ENCODE assay signal across 21 cellular contexts in genomic region chr7:67854236-67854635, GRCh38.
DNase-seq lines count a peak whose midpoint lies in the region; ATAC-seq and TF ChIP-seq lines count a peak whose summit lies in the region.
"Had no signal": no experiment of that assay in that cellular context is flagged by ENCODE, and none has a peak within 500 bp of the region (broad histone marks: within the 10 kb centered on the region; RNA-seq: fewer than 3 reads in every experiment).

No MANE protein-coding gene starts in this region.

- DNase-seq in BE2C (no peak), NCI-H1694 treated with DMSO at 0.1 percent for 48 hours (lab: John Stamatoyannopoulos, UW) (peak; percentile 87), cerebellar cortex (ENCODE audit: low spot score) (peak; percentile 66), nephron progenitor cell (no peak), upper lobe of left lung (no peak), immature natural killer cell (no peak), amniotic stem cell (lab: John Stamatoyannopoulos, UW) (no peak)
- DNase-seq in activated CD8-positive, alpha-beta memory T cell treated with anti-CD3 and anti-CD28 coated beads, Interleukin-2, amount 10 ng/mL, durations not matched to agents 7 days and 5 days = no peak
- DNase-seq: activated naive CD8-positive, alpha-beta T cell treated with anti-CD3 and anti-CD28 coated beads, Interleukin-2, amount 50 U/mL, for 24 hours; AML-193; Caco-2; central memory CD4-positive, alpha-beta T cell; effector CD8-positive, alpha-beta T cell; left ventricle myocardium inferior; NCI-H345; stimulated activated CD4-positive, alpha-beta T cell treated with anti-CD3 and anti-CD28 coated beads, Interleukin-4, amount 100 ng/mL, for 24 hours; testis had no signal

- TF ChIP-seq CTCF in BE2C (IDR thresholded peaks at IDR 0.05; ENCODE audit: low read depth, low read length) (no peak), nephron progenitor cell (IDR thresholded peaks at IDR 0.05) (no peak), upper lobe of left lung (IDR thresholded peaks at IDR 0.05) (no peak)

- H3K27me3 Mint-ChIP-seq in nephron progenitor cell (ENCODE audit: low read depth, poor library complexity) = peaks cover 23% of the 10 kb centered on the region
- no peaks in the 10 kb centered on the region for H3K27me3 Mint-ChIP-seq in activated CD8-positive, alpha-beta memory T cell treated with anti-CD3 and anti-CD28 coated beads, Interleukin-2, amount 10 ng/mL, durations not matched to agents 7 days and 5 days
- peaks cover 0 to 3% (median 0%) of the 10 kb centered on the region in 3 donors for H3K27me3 Mint-ChIP-seq in immature natural killer cell (ENCODE audit: low read depth in 3 of 3)
- H3K27me3 Mint-ChIP-seq: activated naive CD8-positive, alpha-beta T cell treated with anti-CD3 and anti-CD28 coated beads, Interleukin-2, amount 50 U/mL, for 24 hours had no signal

- ATAC-seq in upper lobe of left lung (ENCODE audit: low FRiP score in 2 of 2) = no peak
- ATAC-seq in activated CD8-positive, alpha-beta memory T cell treated with anti-CD3 and anti-CD28 coated beads, Interleukin-2, amount 10 ng/mL, durations not matched to agents 7 days and 5 days = no peak
- ATAC-seq: activated CD4-positive, CD25-positive, alpha-beta regulatory T cell treated with anti-CD3 and anti-CD28 coated beads, Interleukin-2, amount 50 U/mL, for 24 hours; activated naive CD8-positive, alpha-beta T cell treated with anti-CD3 and anti-CD28 coated beads, Interleukin-2, amount 50 U/mL, for 24 hours; HCT116 had no signal

- H3K36me3 ChIP-seq in BE2C = no peaks in the 10 kb centered on the region
- no peaks in the 10 kb centered on the region for H3K36me3 ChIP-seq in upper lobe of left lung
- H3K36me3 ChIP-seq: left ventricle myocardium inferior had no signal

- H3K27ac Mint-ChIP-seq in nephron progenitor cell (peak overlapping the region; percentile 27), immature natural killer cell (no peak overlapping the region)
- H3K27ac Mint-ChIP-seq in activated CD8-positive, alpha-beta memory T cell treated with anti-CD3 and anti-CD28 coated beads, Interleukin-2, amount 10 ng/mL, durations not matched to agents 7 days and 5 days = no peak overlapping the region
- H3K27ac Mint-ChIP-seq: activated naive CD8-positive, alpha-beta T cell treated with anti-CD3 and anti-CD28 coated beads, Interleukin-2, amount 50 U/mL, for 24 hours; activated T-helper 2 cell treated with anti-CD3 and anti-CD28 coated beads, Interferon-gamma antibody, Interleukin-2, Interleukin-4, amounts not matched to agents 10 μg/mL and 5 μg/mL and 100 μg/mL, durations not matched to agents 14 hours and 24 hours and 36 hours had no signal

- TF ChIP-seq POLR2A in upper lobe of left lung (IDR thresholded peaks at IDR 0.05) = no peak

- 82 to 84% methylated on average over 11 of the region's 11 CpGs for WGBS in upper lobe of left lung, 2 donors

- peak overlapping the region; percentile 28 for H3K4me3 ChIP-seq in BE2C (ENCODE audit: low read depth, low read length)
- H3K4me3 ChIP-seq in upper lobe of left lung = no peak overlapping the region
- H3K4me3 ChIP-seq: left ventricle myocardium inferior, skin epidermis, testis had no signal

- H3K4me1 ChIP-seq in BE2C (no peaks in the 10 kb centered on the region), upper lobe of left lung (no peaks in the 10 kb centered on the region)
- H3K4me1 ChIP-seq: Caco-2, left ventricle myocardium inferior, testis had no signal

- CTCF ChIA-PET in activated CD8-positive, alpha-beta memory T cell treated with anti-CD3 and anti-CD28 coated beads, Interleukin-2, amount 10 ng/mL, durations not matched to agents 7 days and 5 days (lab: Charles Lee) = no interaction called here

- H3K27ac ChIP-seq in upper lobe of left lung = no peak overlapping the region
- H3K27ac ChIP-seq: left ventricle myocardium inferior, skin epidermis, testis had no signal

- H3K36me3 Mint-ChIP-seq in nephron progenitor cell (ENCODE audit: low read depth) (no peaks in the 10 kb centered on the region), immature natural killer cell (no peaks in the 10 kb centered on the region)
- peaks cover 1% of the 10 kb centered on the region for H3K36me3 Mint-ChIP-seq in activated CD8-positive, alpha-beta memory T cell treated with anti-CD3 and anti-CD28 coated beads, Interleukin-2, amount 10 ng/mL, durations not matched to agents 7 days and 5 days

- H3K9me3 ChIP-seq in BE2C = no peaks in the 10 kb centered on the region
- no peaks in the 10 kb centered on the region for H3K9me3 ChIP-seq in upper lobe of left lung
- H3K9me3 ChIP-seq: left ventricle myocardium inferior, testis had no signal

- no peak overlapping the region for H3K4me3 Mint-ChIP-seq in nephron progenitor cell
- no peak overlapping the region for H3K4me3 Mint-ChIP-seq in activated CD8-positive, alpha-beta memory T cell treated with anti-CD3 and anti-CD28 coated beads, Interleukin-2, amount 10 ng/mL, durations not matched to agents 7 days and 5 days
- no peak overlapping the region for H3K4me3 Mint-ChIP-seq in immature natural killer cell
- H3K4me3 Mint-ChIP-seq: activated naive CD8-positive, alpha-beta T cell treated with anti-CD3 and anti-CD28 coated beads, Interleukin-2, amount 50 U/mL, for 24 hours had no signal

- peaks cover 23% of the 10 kb centered on the region for H3K4me1 Mint-ChIP-seq in nephron progenitor cell
- H3K4me1 Mint-ChIP-seq in activated CD8-positive, alpha-beta memory T cell treated with anti-CD3 and anti-CD28 coated beads, Interleukin-2, amount 10 ng/mL, durations not matched to agents 7 days and 5 days = no peaks in the 10 kb centered on the region
- no peaks in the 10 kb centered on the region for H3K4me1 Mint-ChIP-seq in immature natural killer cell
- H3K4me1 Mint-ChIP-seq: activated naive CD8-positive, alpha-beta T cell treated with anti-CD3 and anti-CD28 coated beads, Interleukin-2, amount 50 U/mL, for 24 hours had no signal

- H3K9me3 Mint-ChIP-seq in nephron progenitor cell (peaks cover 8% of the 10 kb centered on the region), immature natural killer cell (peaks cover 8 to 31% (median 15%) of the 10 kb centered on the region in 6 donors)
- peaks cover 11% of the 10 kb centered on the region for H3K9me3 Mint-ChIP-seq in activated CD8-positive, alpha-beta memory T cell treated with anti-CD3 and anti-CD28 coated beads, Interleukin-2, amount 10 ng/mL, durations not matched to agents 7 days and 5 days (ENCODE audit: low read depth)

- TF ChIP-seq EP300 in upper lobe of left lung (IDR thresholded peaks at IDR 0.05) = no peak

- no peaks in the 10 kb centered on the region for H3K27me3 ChIP-seq in BE2C
- no peaks in the 10 kb centered on the region for H3K27me3 ChIP-seq in upper lobe of left lung
- H3K27me3 ChIP-seq: testis had no signal

Comparison
In these comparisons a context has a peak if more than half of its experiments do, and no peak if none do; other contexts are left out.
1. DNase-seq: peak in NCI-H1694 treated with DMSO at 0.1 percent for 48 hours (single experiment) and cerebellar cortex (single experiment); none in BE2C (single experiment), nephron progenitor cell (single experiment), upper lobe of left lung (0 of 2), activated CD8-positive, alpha-beta memory T cell treated with anti-CD3 and anti-CD28 coated beads, Interleukin-2, amount 10 ng/mL, durations not matched to agents 7 days and 5 days (single experiment), immature natural killer cell (0 of 3) and amniotic stem cell (single experiment).